8 cellular contexts compared by ENCODE assay signal in the genomic region with DNA sequence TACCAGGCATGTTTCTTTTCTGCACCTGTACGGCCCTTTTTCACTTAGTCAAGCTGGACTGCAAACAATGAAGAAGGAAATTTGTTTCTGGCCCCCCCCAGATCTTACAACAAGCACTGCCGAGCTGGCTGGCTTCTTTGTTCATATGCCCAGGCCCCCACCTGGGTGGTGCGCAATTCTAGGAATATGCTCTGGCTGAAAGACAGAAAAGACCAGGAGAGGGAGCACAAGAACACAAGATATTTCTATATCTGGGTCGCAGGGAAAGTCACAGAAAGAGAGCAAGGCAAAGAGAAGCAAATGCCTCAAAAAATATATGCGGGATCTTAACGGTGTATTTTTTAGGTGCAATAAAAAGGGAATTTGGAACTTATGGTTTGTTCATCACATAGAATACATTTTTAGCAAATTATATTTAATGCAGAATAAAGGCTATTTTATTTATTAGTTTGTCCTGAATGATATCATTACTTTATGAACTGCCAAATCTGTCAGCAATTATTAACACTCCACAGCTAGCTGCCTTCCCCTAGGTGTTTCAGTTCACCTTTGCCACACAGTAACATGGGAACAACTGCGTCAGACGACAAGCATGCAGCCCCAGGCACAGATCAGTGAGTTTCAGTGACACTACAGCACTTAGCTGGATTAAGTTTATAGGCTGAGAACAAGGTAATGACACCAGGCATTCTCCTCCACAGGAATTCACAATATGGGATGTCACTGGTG.
A peak's percentile ranks its signal among the peaks of the same experiment; 100 is the strongest.
DNase-seq lines count a peak whose midpoint lies in the region; ATAC-seq, FAIRE-seq and TF ChIP-seq lines count a peak whose summit lies in the region.

No MANE protein-coding gene starts in this region.

- no peak for TF ChIP-seq EP300 in H1 (IDR thresholded peaks at IDR 0.05; ENCODE audit: borderline replicate concordance in 1 of 2, low read depth in 2 of 2, low read length in 2 of 2)

- H3K18ac ChIP-seq in H1 (ENCODE audit: extremely low read depth, low read length), result no peak overlapping the region
- no peak overlapping the region for H3K18ac ChIP-seq in mesendoderm (ENCODE audit: low read length)

- no peaks in the 10 kb centered on the region for H3K9me3 ChIP-seq in H1 (ENCODE audit: insufficient read depth in 2 of 2, low read depth in 1 of 2, low read length in 1 of 2)

- H2BK12ac ChIP-seq in H1 (ENCODE audit: low read depth, low read length), result no peak overlapping the region

- H3K4me1 ChIP-seq in H1 (replicated peaks in 1 of 4; ENCODE audit: control insufficient read depth in 3 of 4, insufficient read depth in 4 of 4, low read length in 3 of 4) (no peaks in the 10 kb centered on the region), mesendoderm (ENCODE audit: control insufficient read depth, low read depth, low read length) (no peaks in the 10 kb centered on the region)

- no peak for TF ChIP-seq POLR2A in H1 (IDR thresholded peaks at IDR 0.05; ENCODE audit: control extremely low read depth in 1 of 2, low read depth in 2 of 2, low read length in 2 of 2)

- no peak overlapping the region for H4K5ac ChIP-seq in H1 (ENCODE audit: insufficient read length, low read depth, low read length)
- H4K5ac ChIP-seq in mesendoderm (ENCODE audit: low read length), result no peak overlapping the region

- H3K79me1 ChIP-seq in H1 (ENCODE audit: low read depth, low read length) (no peaks in the 10 kb centered on the region), mesendoderm (ENCODE audit: low read length) (no peaks in the 10 kb centered on the region)

- peaks cover 0 to 2% (median 0%) of the 10 kb centered on the region in 4 experiments; a peak in 2 of 8 replicates for H3K36me3 ChIP-seq in H1 (ENCODE audit: control insufficient read depth in 2 of 4, insufficient read depth in 4 of 4, low read length in 3 of 4)
- no peaks in the 10 kb centered on the region for H3K36me3 ChIP-seq in mesendoderm (ENCODE audit: control insufficient read depth, insufficient read depth, low read length)

- H3K23ac ChIP-seq in H1 (ENCODE audit: insufficient read length) (no peak overlapping the region), mesendoderm (ENCODE audit: low read length) (no peak overlapping the region)

- H4K91ac ChIP-seq in H1 (replicated peaks; ENCODE audit: insufficient read length, low read length), result no peak overlapping the region

- no peak overlapping the region for H3K9ac ChIP-seq in H1 (replicated peaks in 1 of 4; ENCODE audit: extremely low read depth in 1 of 4, low read depth in 3 of 4, low read length in 3 of 4)
- H3K9ac ChIP-seq in mesendoderm (ENCODE audit: low read length), result no peak overlapping the region

- H2AK5ac ChIP-seq in H1 (ENCODE audit: low read depth, low read length), result no peak overlapping the region
- H2AK5ac ChIP-seq in mesendoderm (ENCODE audit: low read length), result no peak overlapping the region

- H4K8ac ChIP-seq in H1 (ENCODE audit: extremely low read depth, insufficient read depth, low read length) (no peak overlapping the region), mesendoderm (ENCODE audit: low read depth, low read length) (no peak overlapping the region)

- WGBS in H1 (ENCODE audit: extremely low coverage in 1 of 2, insufficient coverage in 1 of 2, insufficient read length in 1 of 2, insufficient replicate concordance in 2 of 2, low coverage in 1 of 2, low lambda C conversion rate in 2 of 2, missing lambda C conversion rate in 1 of 2), 2 experiments, result 77% methylated on average over 8 of the region's 8 CpGs; no CpG with 5 or more reads in 1 of the 2 experiments
- WGBS in mesendoderm (ENCODE audit: extremely low coverage, insufficient coverage, low lambda C conversion rate), result no CpG with 5 or more reads among the region's 8 CpGs

- peak in 2 of 3 experiments; percentile 40 to 42; a peak in 2 of 4 replicates for TF ChIP-seq CTCF in H1 (IDR thresholded peaks at IDR 0.05; ENCODE audit: control extremely low read depth in 1 of 3, insufficient read depth in 1 of 3, low read depth in 1 of 3, low read length in 3 of 3)

- no peak overlapping the region for H2BK20ac ChIP-seq in H1 (ENCODE audit: low read length)

- H3K4me2 ChIP-seq in H1 (ENCODE audit: insufficient read depth in 1 of 2, low read depth in 2 of 2, low read length in 2 of 2) (no peak overlapping the region), mesendoderm (ENCODE audit: low read length) (no peak overlapping the region)

- no peak overlapping the region for H2BK15ac ChIP-seq in H1 (ENCODE audit: low read length)
- no peak overlapping the region for H2BK15ac ChIP-seq in mesendoderm (replicated peaks; ENCODE audit: low read depth)

- peak; percentile 89 for DNase-seq in DMS 273 (lab: John Stamatoyannopoulos, UW; ENCODE audit: unreplicated experiment)
- DNase-seq in Kasumi-1 (lab: John Stamatoyannopoulos, UW), result peak; percentile 81
- peak; percentile 45 for DNase-seq in RKO (ENCODE audit: low spot score)
- DNase-seq in H1 (ENCODE audit: low read depth in 1 of 2, low spot score in 2 of 2), result no peak
- peak; percentile 57 for DNase-seq in mesendoderm
- no peak for DNase-seq in activated gamma-delta T cell (lab: John Stamatoyannopoulos, UW)

- peak; percentile 71 to 73 for TF ChIP-seq RAD21 in H1 (IDR thresholded peaks at IDR 0.05 in 1 of 2, conservative IDR thresholded peaks at IDR 0.05 in 1 of 2; ENCODE audit: low read depth in 2 of 2, low read length in 2 of 2)

- CTCF ChIA-PET in H1 (lab: Charles Lee; ENCODE audit: partially characterized antibody), result interaction anchor here (0.6 to 3.1 kb wide), 16 partner anchors 8 to 633 kb away, joined by 3 to 9 read pairs (median 4); no protein-coding TSS in a partner anchor

- H3K4me3 ChIP-seq in H1 (ENCODE audit: extremely low read depth in 1 of 4, insufficient read depth in 2 of 4, low read depth in 3 of 4, low read length in 4 of 4) (no peak overlapping the region), mesendoderm (ENCODE audit: low read length) (no peak overlapping the region)

- H2BK120ac ChIP-seq in H1 (replicated peaks; ENCODE audit: low read depth, low read length) (no peak overlapping the region), mesendoderm (ENCODE audit: low read depth, low read length) (no peak overlapping the region)

- POLR2A ChIA-PET in H1 (lab: Charles Lee; ENCODE audit: partially characterized antibody), result no interaction called here

- no peak overlapping the region for H3K4ac ChIP-seq in H1 (replicated peaks; ENCODE audit: insufficient read length, low read depth, low read length)
- no peak overlapping the region for H3K4ac ChIP-seq in mesendoderm (ENCODE audit: low read depth, low read length)

- no peaks in the 10 kb centered on the region for H3K79me2 ChIP-seq in H1 (ENCODE audit: control insufficient read depth in 1 of 2, insufficient read depth in 2 of 2, low read length in 2 of 2)
- no peaks in the 10 kb centered on the region for H3K79me2 ChIP-seq in mesendoderm (ENCODE audit: control insufficient read depth, insufficient read depth, low read length)

- H2AFZ ChIP-seq in H1 (ENCODE audit: low read length), result no peak overlapping the region

- H3K23me2 ChIP-seq in H1 (ENCODE audit: low read depth, low read length), result no peaks in the 10 kb centered on the region

- no peak for FAIRE-seq in H1 (lab: Jason Lieb, UNC)

- H3K56ac ChIP-seq in H1 (replicated peaks; ENCODE audit: insufficient read length, low read depth, low read length) (no peak overlapping the region), mesendoderm (ENCODE audit: low read length) (no peak overlapping the region)

- no peaks in the 10 kb centered on the region for H4K20me1 ChIP-seq in H1 (replicated peaks in 1 of 2; ENCODE audit: control insufficient read depth in 1 of 2, insufficient read depth in 2 of 2, low read length in 2 of 2)

- H3K27ac ChIP-seq in H1 (ENCODE audit: low read depth, low read length), result no peak overlapping the region
- no peak overlapping the region for H3K27ac ChIP-seq in mesendoderm (ENCODE audit: low read depth, low read length)

- H3K27me3 ChIP-seq in H1 (replicated peaks in 1 of 4; ENCODE audit: control insufficient read depth in 3 of 4, extremely low read depth in 1 of 4, insufficient read depth in 3 of 4, low read length in 3 of 4) (no peaks in the 10 kb centered on the region), mesendoderm (ENCODE audit: insufficient read depth, low read length, poor library complexity) (no peaks in the 10 kb centered on the region)

- no peak overlapping the region for H3K14ac ChIP-seq in H1 (ENCODE audit: insufficient read length)

- no peak for ATAC-seq in HG03159 (IDR thresholded peaks at IDR 0.05; ENCODE audit: unreplicated experiment)
- ATAC-seq in HG02571 (IDR thresholded peaks at IDR 0.05; ENCODE audit: unreplicated experiment), result no peak

- H2BK5ac ChIP-seq in H1 (ENCODE audit: low read depth, low read length) (no peak overlapping the region), mesendoderm (ENCODE audit: low read length) (no peak overlapping the region)

TF ChIP-seq in H1, 55 proteins besides CTCF, POLR2A, EP300 and RAD21:
- TF ChIP-seq SP4 (IDR thresholded peaks at IDR 0.05; ENCODE audit: low read length) (no peak), CHD1 (IDR thresholded peaks at IDR 0.05; ENCODE audit: low read depth, low read length) (no peak), SIRT6 (IDR thresholded peaks at IDR 0.05; ENCODE audit: low read length) (no peak), BRCA1 (IDR thresholded peaks at IDR 0.05; ENCODE audit: low read depth, low read length) (no peak), TAF1 (IDR thresholded peaks at IDR 0.05; ENCODE audit: low read depth, low read length) (no peak), HDAC2 (IDR thresholded peaks at IDR 0.05; ENCODE audit: borderline replicate concordance in 1 of 2, low read depth in 2 of 2, low read length in 2 of 2) (no peak), PHF8 (conservative IDR thresholded peaks at IDR 0.05; ENCODE audit: low read depth, low read length) (no peak), TCF12 (IDR thresholded peaks at IDR 0.05; ENCODE audit: low read depth, low read length) (no peak), EZH2 (IDR thresholded peaks at IDR 0.05; ENCODE audit: low read depth, low read length, severe bottlenecking) (no peak), RXRA (IDR thresholded peaks at IDR 0.05; ENCODE audit: insufficient read depth, low read depth, low read length) (no peak), RNF2 (IDR thresholded peaks at IDR 0.05; ENCODE audit: borderline replicate concordance, low read depth, low read length, missing control alignments, poor library complexity, severe bottlenecking) (no peak)
- TF ChIP-seq, protein P1, sequence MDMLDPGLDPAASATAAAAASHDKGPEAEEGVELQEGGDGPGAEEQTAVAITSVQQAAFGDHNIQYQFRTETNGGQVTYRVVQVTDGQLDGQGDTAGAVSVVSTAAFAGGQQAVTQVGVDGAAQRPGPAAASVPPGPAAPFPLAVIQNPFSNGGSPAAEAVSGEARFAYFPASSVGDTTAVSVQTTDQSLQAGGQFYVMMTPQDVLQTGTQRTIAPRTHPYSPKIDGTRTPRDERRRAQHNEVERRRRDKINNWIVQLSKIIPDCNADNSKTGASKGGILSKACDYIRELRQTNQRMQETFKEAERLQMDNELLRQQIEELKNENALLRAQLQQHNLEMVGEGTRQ (IDR thresholded peaks at IDR 0.05; ENCODE audit: low read length), result no peak
- TF ChIP-seq, protein P2, sequence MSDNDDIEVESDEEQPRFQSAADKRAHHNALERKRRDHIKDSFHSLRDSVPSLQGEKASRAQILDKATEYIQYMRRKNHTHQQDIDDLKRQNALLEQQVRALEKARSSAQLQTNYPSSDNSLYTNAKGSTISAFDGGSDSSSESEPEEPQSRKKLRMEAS (IDR thresholded peaks at IDR 0.05), result no peak

Comparison
In these comparisons a context has a peak if more than half of its experiments do, and no peak if none do; other contexts are left out.
1. DNase-seq: peak in DMS 273 (single experiment), Kasumi-1 (2 of 2), RKO (single experiment) and mesendoderm (single experiment); none in H1 (0 of 2) and activated gamma-delta T cell (single experiment).